In genomic region chr2:132604561-132604960, GRCh38 we compare ENCODE assay signal across 26 cellular contexts.
"Had no signal": no experiment of that assay in that cellular context is flagged by ENCODE, and none has a peak within 500 bp of the region (broad histone marks: within the 10 kb centered on the region; RNA-seq: fewer than 3 reads in every experiment).

No MANE protein-coding gene starts in this region.

- DNase-seq: naive thymus-derived CD8-positive, alpha-beta T cell; nephron progenitor cell; occipital lobe; ovary; posterior cingulate gyrus; psoas muscle; right cardiac atrium; right lobe of liver; sigmoid colon; small intestine; stimulated activated CD4-positive, alpha-beta T cell treated with anti-CD3 and anti-CD28 coated beads, Interleukin-15, amount 100 ng/mL, for 24 hours; stimulated activated CD4-positive, alpha-beta T cell treated with anti-CD3 and anti-CD28 coated beads, Interleukin-2, amount 100 ng/mL, for 24 hours; stimulated activated CD4-positive, alpha-beta T cell treated with anti-CD3 and anti-CD28 coated beads, Interleukin-2, amount 100 ng/mL, for 48 hours; stimulated activated CD4-positive, alpha-beta T cell treated with anti-CD3 and anti-CD28 coated beads, Interleukin-4, amount 100 ng/mL, for 24 hours; stimulated activated naive B cell treated with anti-CD40 and anti-IgM and Interleukin-4, amounts not matched to agents 10 μg/mL and 1 μg/mL and 100 μg/mL, for 72 hours; stimulated activated naive CD4-positive, alpha-beta T cell treated with Interleukin-2 at 50 U/mL for 16 hours; stomach; thyroid gland; trophoblast cell; upper lobe of left lung had no signal

- ATAC-seq: naive thymus-derived CD8-positive, alpha-beta T cell; natural killer cell treated with Interleukin-12 subunit alpha and Interleukin-12 subunit beta and Interleukin-15 and Interleukin-18, amount 100 ng/mL, for 72 hours; psoas muscle; right cardiac atrium; right lobe of liver; stimulated activated effector memory CD8-positive, alpha-beta T cell treated with anti-CD3 and anti-CD28 coated beads, Interleukin-12 subunit alpha, Interleukin-12 subunit beta, amount 100 ng/mL, for 72 hours; stimulated activated naive B cell treated with anti-CD40 and anti-IgM and Interleukin-4, amounts not matched to agents 10 μg/mL and 1 μg/mL and 100 μg/mL, for 72 hours had no signal

- H3K4me1 ChIP-seq: parathyroid adenoma, psoas muscle, right lobe of liver, sigmoid colon, tibial nerve, upper lobe of left lung, vagina had no signal

- H3K4me3 ChIP-seq: ovary, psoas muscle, right lobe of liver, sigmoid colon, stomach, thoracic aorta, thyroid gland, tibial nerve, upper lobe of left lung, vagina had no signal

- H3K27me3 ChIP-seq: ovary, right lobe of liver, sigmoid colon, stomach, thyroid gland, tibial nerve, upper lobe of left lung, vagina had no signal

- H2AFZ ChIP-seq: parathyroid adenoma had no signal

- H3K9me3 ChIP-seq: ovary, psoas muscle, right lobe of liver, sigmoid colon, stomach, thoracic aorta, thyroid gland, tibial nerve, upper lobe of left lung, vagina had no signal

- H3K27ac ChIP-seq: ovary, parathyroid adenoma, psoas muscle, right lobe of liver, sigmoid colon, stomach, thoracic aorta, thyroid gland, tibial nerve, upper lobe of left lung, vagina had no signal

- H3K36me3 ChIP-seq: ovary, right lobe of liver, sigmoid colon, stomach, thoracic aorta, thyroid gland, tibial nerve, upper lobe of left lung, vagina had no signal

- H3K9ac ChIP-seq: parathyroid adenoma had no signal

- H3K79me2 ChIP-seq: parathyroid adenoma had no signal
